Comparison of ENCODE assay signal across 26 cellular contexts in the genomic region with DNA sequence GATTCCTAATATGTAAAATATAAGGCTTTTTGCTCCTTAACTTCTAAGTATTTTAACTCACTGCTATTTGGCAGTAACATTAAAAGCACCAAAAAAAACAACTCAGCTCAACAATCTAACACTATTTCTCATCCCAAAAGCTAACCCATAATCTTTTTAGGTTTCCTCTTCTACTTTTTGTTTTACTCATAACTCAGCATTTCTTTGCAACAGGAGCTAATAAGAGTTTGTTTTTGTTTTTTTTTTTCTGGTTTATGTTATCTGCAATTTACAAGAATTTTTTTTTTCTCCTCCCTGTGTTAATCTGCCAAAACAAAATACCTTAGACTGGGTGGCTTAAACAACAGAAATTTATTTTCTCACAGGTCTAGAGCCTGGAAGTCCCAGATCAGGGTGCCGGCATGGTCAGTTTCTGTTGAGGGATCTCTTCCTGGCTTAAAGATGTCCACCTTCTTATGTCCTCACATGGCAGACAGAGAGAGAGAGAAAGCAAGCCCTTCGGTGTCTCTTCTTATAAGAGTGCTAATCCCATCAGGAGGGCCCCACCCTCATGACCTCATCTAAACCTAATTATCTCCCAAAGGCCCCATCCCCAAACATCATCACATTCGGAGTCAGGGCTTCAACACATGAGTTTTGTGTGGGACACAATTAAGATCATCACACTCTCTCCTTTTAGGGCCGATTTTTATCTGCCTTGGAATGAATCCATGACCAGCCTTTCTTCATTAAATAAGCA.
"Had no signal": no experiment of that assay in that cellular context is flagged by ENCODE, and none has a peak within 500 bp of the region (broad histone marks: within the 10 kb centered on the region; RNA-seq: fewer than 3 reads in every experiment).

No MANE protein-coding gene starts in this region.

- H3K27ac ChIP-seq: ascending aorta, body of pancreas had no signal

- H3K4me1 ChIP-seq: ascending aorta, body of pancreas had no signal

- H3K9me3 Mint-ChIP-seq: activated naive CD4-positive, alpha-beta T cell treated with anti-CD3 and anti-CD28 coated beads, Interleukin-2, amount 50 U/mL, for 24 hours had no signal

- H3K4me3 ChIP-seq: ascending aorta, body of pancreas had no signal

- H3K27me3 ChIP-seq: ascending aorta, body of pancreas had no signal

- ATAC-seq: activated CD8-positive, alpha-beta T cell treated with anti-CD3 and anti-CD28 coated beads, Interleukin-2, amount 10 ng/mL, durations not matched to agents 7 days and 5 days; activated naive CD8-positive, alpha-beta T cell treated with anti-CD3 and anti-CD28 coated beads, Interleukin-2, amount 50 U/mL, for 24 hours; body of pancreas; T-helper 17 cell had no signal

- H3K27me3 Mint-ChIP-seq: activated naive CD4-positive, alpha-beta T cell treated with anti-CD3 and anti-CD28 coated beads, Interleukin-2, amount 50 U/mL, for 24 hours; activated naive CD8-positive, alpha-beta T cell treated with anti-CD3 and anti-CD28 coated beads, Interleukin-2, amount 50 U/mL, for 24 hours; T-helper 17 cell had no signal

- H3K4me3 Mint-ChIP-seq: activated CD8-positive, alpha-beta T cell treated with anti-CD3 and anti-CD28 coated beads, Interleukin-2, amount 10 ng/mL, durations not matched to agents 7 days and 5 days; activated naive CD4-positive, alpha-beta T cell treated with anti-CD3 and anti-CD28 coated beads, Interleukin-2, amount 50 U/mL, for 24 hours; activated naive CD8-positive, alpha-beta T cell treated with anti-CD3 and anti-CD28 coated beads, Interleukin-2, amount 50 U/mL, for 24 hours; activated T-helper 1 cell treated with anti-CD3 and anti-CD28 coated beads, Interleukin-12 subunit alpha, Interleukin-12 subunit beta, Interleukin-2, Interleukin-4 antibody, amounts not matched to agents 30 ng/mL and 10 ng/mL and 1 ng/mL, durations not matched to agents 14 hours and 24 hours and 36 hours; T-helper 17 cell; WTC11 had no signal

- DNase-seq: activated CD4-positive, alpha-beta T cell treated with anti-CD3 and anti-CD28 coated beads for 48 hours; activated CD4-positive, alpha-beta T cell treated with anti-CD3 and anti-CD28 coated beads, Interleukin-2, amount 50 U/mL, for 4 hours; activated CD4-positive, CD25-positive, alpha-beta regulatory T cell treated with anti-CD3 and anti-CD28 coated beads, Interleukin-2, amount 50 U/mL, for 72 hours; activated CD8-positive, alpha-beta memory T cell treated with anti-CD3 and anti-CD28 coated beads, Interleukin-2, amount 50 U/mL, for 48 hours; activated CD8-positive, alpha-beta T cell treated with anti-CD3 and anti-CD28 coated beads, Interleukin-2, amount 10 ng/mL, durations not matched to agents 7 days and 5 days; activated effector memory CD4-positive, alpha-beta T cell treated with Interleukin-2 at 50 U/mL for 16 hours; activated naive CD4-positive, alpha-beta T cell; activated naive CD8-positive, alpha-beta T cell treated with anti-CD3 and anti-CD28 coated beads, Interleukin-2, amount 50 U/mL, for 24 hours; activated T-cell treated with anti-CD3 and anti-CD28 coated beads, Interleukin-2, amount 50 U/mL, for 1 hour; amniotic stem cell; body of pancreas; Kasumi-1; KBM-7; NCI-H1048; NCI-H146; NCI-H187 treated with DMSO at 0.1 percent for 48 hours; NCI-H2081 treated with DMSO at 0.1 percent for 48 hours; NCI-H524 treated with DMSO at 0.1 percent for 48 hours; NCI-H748 treated with DMSO at 0.1 percent for 48 hours; SIG-M5; T-helper 17 cell; T-helper 9 cell had no signal

- H3K4me1 Mint-ChIP-seq: activated naive CD8-positive, alpha-beta T cell treated with anti-CD3 and anti-CD28 coated beads, Interleukin-2, amount 50 U/mL, for 24 hours had no signal

- H3K36me3 ChIP-seq: ascending aorta had no signal

- H3K9me3 ChIP-seq: ascending aorta, body of pancreas had no signal

- H3K27ac Mint-ChIP-seq: activated CD8-positive, alpha-beta T cell treated with anti-CD3 and anti-CD28 coated beads, Interleukin-2, amount 10 ng/mL, durations not matched to agents 7 days and 5 days; activated naive CD4-positive, alpha-beta T cell treated with anti-CD3 and anti-CD28 coated beads, Interleukin-2, amount 50 U/mL, for 24 hours; activated naive CD8-positive, alpha-beta T cell treated with anti-CD3 and anti-CD28 coated beads, Interleukin-2, amount 50 U/mL, for 24 hours; activated T-helper 1 cell treated with anti-CD3 and anti-CD28 coated beads, Interleukin-12 subunit alpha, Interleukin-12 subunit beta, Interleukin-2, Interleukin-4 antibody, amounts not matched to agents 30 ng/mL and 10 ng/mL and 1 ng/mL, durations not matched to agents 14 hours and 24 hours and 36 hours; T-helper 17 cell had no signal
